ENCODE assay signal across 11 cellular contexts in genomic region chr6:46925563-46926253, GRCh38. TPM values are rescaled to one million over a fixed set of nuclear protein-coding genes. Genes with fewer than 3 reads are reported as not detected.
DNase-seq lines count a peak whose midpoint lies in the region; ATAC-seq and TF ChIP-seq lines count a peak whose summit lies in the region.
"Had no signal": no experiment of that assay in that cellular context is flagged by ENCODE, and none has a peak within 500 bp of the region (broad histone marks: within the 10 kb centered on the region; RNA-seq: fewer than 3 reads in every experiment).

No MANE protein-coding gene starts in this region.

- DNase-seq in HFFc6 (peak; percentile 65), astrocyte of the cerebellum (ENCODE audit: low read depth) (peak; percentile 18), right atrium auricular region (ENCODE audit: low spot score) (peak; percentile 89), stomach (peak; percentile 77)
- DNase-seq in naive thymus-derived CD4-positive, alpha-beta T cell = no peak
- DNase-seq: NCI-H2171 treated with DMSO at 0.1 percent for 48 hours, T-cell had no signal

- H3K27ac ChIP-seq in right atrium auricular region (peak overlapping the region; percentile 14 to 19), stomach (peak overlapping the region; percentile 63 to 74 (median 69))
- no peak overlapping the region for H3K27ac ChIP-seq in naive thymus-derived CD4-positive, alpha-beta T cell (ENCODE audit: low read depth, low read length)

- H3K36me3 ChIP-seq in right atrium auricular region (no peaks in the 10 kb centered on the region), stomach (no peaks in the 10 kb centered on the region)
- H3K36me3 ChIP-seq in naive thymus-derived CD4-positive, alpha-beta T cell (ENCODE audit: control insufficient read depth in 2 of 3, insufficient read depth in 3 of 3, low read length in 3 of 3) = no peaks in the 10 kb centered on the region
- H3K36me3 ChIP-seq: HAP-1 had no signal

- H3K36me3 Mint-ChIP-seq in HFFc6 (ENCODE audit: low read depth) = no peaks in the 10 kb centered on the region
- H3K36me3 Mint-ChIP-seq in naive thymus-derived CD4-positive, alpha-beta T cell = no peaks in the 10 kb centered on the region
- H3K36me3 Mint-ChIP-seq in activated T-helper 17 cell treated with anti-CD3 and anti-CD28 coated beads, Interleukin-2, amount 50 U/mL, for 72 hours (ENCODE audit: low read depth) = no peaks in the 10 kb centered on the region
- H3K36me3 Mint-ChIP-seq: T-cell had no signal

- CTCF ChIA-PET in naive thymus-derived CD4-positive, alpha-beta T cell (lab: Charles Lee) = no interaction called here

- WGBS in stomach, 5 donors = 25 to 46% (median 35%) methylated on average over 6 of the region's 6 CpGs

- TF ChIP-seq CTCF in HFFc6 (IDR thresholded peaks at IDR 0.05) = no peak
- TF ChIP-seq CTCF in astrocyte of the cerebellum (IDR thresholded peaks at IDR 0.05; ENCODE audit: low read depth, low read length, missing control alignments) = no peak
- TF ChIP-seq CTCF in right atrium auricular region (IDR thresholded peaks at IDR 0.05) = no peak
- no peak for TF ChIP-seq CTCF in stomach (IDR thresholded peaks at IDR 0.05)

- H3K27me3 ChIP-seq in right atrium auricular region (no peaks in the 10 kb centered on the region), stomach (no peaks in the 10 kb centered on the region)
- H3K27me3 ChIP-seq in naive thymus-derived CD4-positive, alpha-beta T cell (ENCODE audit: control insufficient read depth in 2 of 2, insufficient read depth in 2 of 2, low read length in 2 of 2) = no peaks in the 10 kb centered on the region

- no peak overlapping the region; the same call in 1 of the 2 replicates for H3K27ac Mint-ChIP-seq in HFFc6
- no peak overlapping the region for H3K27ac Mint-ChIP-seq in naive thymus-derived CD4-positive, alpha-beta T cell
- no peak overlapping the region for H3K27ac Mint-ChIP-seq in activated T-helper 17 cell treated with anti-CD3 and anti-CD28 coated beads, Interleukin-2, amount 50 U/mL, for 72 hours
- H3K27ac Mint-ChIP-seq: T-cell had no signal

- no peak for TF ChIP-seq POLR2A in stomach (IDR thresholded peaks at IDR 0.05)

- intact Hi-C loops in stomach (cut with DNase I; ENCODE audit: low total_unique reads) = no loop called here
- intact Hi-C loops in naive thymus-derived CD4-positive, alpha-beta T cell (cut with micrococcal nuclease) = no loop called here

- peaks cover 12% of the 10 kb centered on the region for H3K27me3 Mint-ChIP-seq in HFFc6 (ENCODE audit: insufficient read depth)
- H3K27me3 Mint-ChIP-seq in naive thymus-derived CD4-positive, alpha-beta T cell = peaks cover 0 to 11% (median 4%) of the 10 kb centered on the region in 5 donors
- H3K27me3 Mint-ChIP-seq in activated T-helper 17 cell treated with anti-CD3 and anti-CD28 coated beads, Interleukin-2, amount 50 U/mL, for 72 hours = peaks cover 8% of the 10 kb centered on the region

- in situ Hi-C loops in astrocyte of the cerebellum (cut with HindIII; ENCODE audit: low sequenced_read_pairs) = no loop called here

- no peak for TF ChIP-seq EP300 in stomach (IDR thresholded peaks at IDR 0.05)

- H3K4me1 ChIP-seq in right atrium auricular region (peaks cover 0 to 31% of the 10 kb centered on the region in 2 donors), stomach (peaks cover 24 to 39% (median 35%) of the 10 kb centered on the region in 4 donors)
- H3K4me1 ChIP-seq in naive thymus-derived CD4-positive, alpha-beta T cell (ENCODE audit: control insufficient read depth in 2 of 2, insufficient read depth in 2 of 2, low read length in 2 of 2) = no peaks in the 10 kb centered on the region
- H3K4me1 ChIP-seq: HAP-1 had no signal

- POLR2A ChIA-PET in naive thymus-derived CD4-positive, alpha-beta T cell (lab: Charles Lee) = no interaction called here

- H3K4me3 Mint-ChIP-seq in HFFc6 = no peak overlapping the region
- no peak overlapping the region for H3K4me3 Mint-ChIP-seq in naive thymus-derived CD4-positive, alpha-beta T cell
- no peak overlapping the region for H3K4me3 Mint-ChIP-seq in activated T-helper 17 cell treated with anti-CD3 and anti-CD28 coated beads, Interleukin-2, amount 50 U/mL, for 72 hours
- H3K4me3 Mint-ChIP-seq: T-cell had no signal

- no peak overlapping the region for H3K4me3 ChIP-seq in astrocyte of the cerebellum (ENCODE audit: low read depth, low read length)
- no peak overlapping the region for H3K4me3 ChIP-seq in right atrium auricular region
- no peak overlapping the region for H3K4me3 ChIP-seq in stomach
- H3K4me3 ChIP-seq in naive thymus-derived CD4-positive, alpha-beta T cell (ENCODE audit: low read length) = no peak overlapping the region
- H3K4me3 ChIP-seq: HAP-1 had no signal

- no peaks in the 10 kb centered on the region; the same call in 1 of the 2 replicates for H3K9me3 Mint-ChIP-seq in HFFc6
- H3K9me3 Mint-ChIP-seq in naive thymus-derived CD4-positive, alpha-beta T cell = peaks cover 0 to 8% (median 0%) of the 10 kb centered on the region in 11 donors
- peaks cover 3% of the 10 kb centered on the region for H3K9me3 Mint-ChIP-seq in activated T-helper 17 cell treated with anti-CD3 and anti-CD28 coated beads, Interleukin-2, amount 50 U/mL, for 72 hours
- H3K9me3 Mint-ChIP-seq: T-cell had no signal

- peaks cover 15% of the 10 kb centered on the region; the same call in 1 of the 2 replicates for H3K4me1 Mint-ChIP-seq in HFFc6 (ENCODE audit: low read depth)
- H3K4me1 Mint-ChIP-seq in naive thymus-derived CD4-positive, alpha-beta T cell = no peaks in the 10 kb centered on the region
- no peaks in the 10 kb centered on the region for H3K4me1 Mint-ChIP-seq in activated T-helper 17 cell treated with anti-CD3 and anti-CD28 coated beads, Interleukin-2, amount 50 U/mL, for 72 hours
- H3K4me1 Mint-ChIP-seq: T-cell had no signal

- ATAC-seq in HG02970 (IDR thresholded peaks at IDR 0.05; ENCODE audit: low FRiP score, unreplicated experiment) (no peak), HG03045 (IDR thresholded peaks at IDR 0.05; ENCODE audit: unreplicated experiment) (no peak)
- no peak for ATAC-seq in naive thymus-derived CD4-positive, alpha-beta T cell
- ATAC-seq in activated T-helper 17 cell treated with anti-CD3 and anti-CD28 coated beads, Interleukin-2, amount 50 U/mL, for 72 hours (replicated peaks) = no peak
- ATAC-seq: T-cell had no signal

- H3K9me3 ChIP-seq in right atrium auricular region (no peaks in the 10 kb centered on the region), stomach (no peaks in the 10 kb centered on the region)
- H3K9me3 ChIP-seq in naive thymus-derived CD4-positive, alpha-beta T cell (ENCODE audit: control insufficient read depth in 2 of 3, low read length in 3 of 3) = no peaks in the 10 kb centered on the region
- H3K9me3 ChIP-seq: HAP-1 had no signal

RNA-seq across cellular contexts. Expression of gene ADGRF5, which starts 4.0 kb away (rescaled TPM):
- total RNA-seq in HFFc6 (2021; fragmentation: NEBNext Ultra II Directional; extraction: Animal tissue kit (Norgen Biotek cat#: 25700)) = under 1 TPM in 4 of 6 experiments, not detected in 2; 0.06 to 0.26 (median 0.20) TPM
- total RNA-seq in right atrium auricular region = 10 to 100 TPM; 38.4 to 59.4 TPM
- 10 to 100 TPM in 3 of 5 donors, 1 to 10 TPM in 1, under 1 TPM in 1; 0.29 to 34.0 (median 18.7) TPM for total RNA-seq in stomach
- polyA plus RNA-seq in stomach = 1 to 10 TPM; 1.5 to 2.8 (median 2.4) TPM
- total RNA-seq in naive thymus-derived CD4-positive, alpha-beta T cell = not detected
- not detected for polyA plus RNA-seq in naive thymus-derived CD4-positive, alpha-beta T cell
- not detected for total RNA-seq in activated T-helper 17 cell treated with anti-CD3 and anti-CD28 coated beads, Interleukin-2, amount 50 U/mL, for 72 hours

Comparison
In these comparisons a context has a peak if more than half of its experiments do, and no peak if none do; other contexts are left out.
1. DNase-seq: peak in HFFc6 (single experiment), astrocyte of the cerebellum (single experiment), right atrium auricular region (single experiment) and stomach (single experiment); none in naive thymus-derived CD4-positive, alpha-beta T cell (0 of 9).